12 cellular contexts compared by ENCODE assay signal in the genomic region with DNA sequence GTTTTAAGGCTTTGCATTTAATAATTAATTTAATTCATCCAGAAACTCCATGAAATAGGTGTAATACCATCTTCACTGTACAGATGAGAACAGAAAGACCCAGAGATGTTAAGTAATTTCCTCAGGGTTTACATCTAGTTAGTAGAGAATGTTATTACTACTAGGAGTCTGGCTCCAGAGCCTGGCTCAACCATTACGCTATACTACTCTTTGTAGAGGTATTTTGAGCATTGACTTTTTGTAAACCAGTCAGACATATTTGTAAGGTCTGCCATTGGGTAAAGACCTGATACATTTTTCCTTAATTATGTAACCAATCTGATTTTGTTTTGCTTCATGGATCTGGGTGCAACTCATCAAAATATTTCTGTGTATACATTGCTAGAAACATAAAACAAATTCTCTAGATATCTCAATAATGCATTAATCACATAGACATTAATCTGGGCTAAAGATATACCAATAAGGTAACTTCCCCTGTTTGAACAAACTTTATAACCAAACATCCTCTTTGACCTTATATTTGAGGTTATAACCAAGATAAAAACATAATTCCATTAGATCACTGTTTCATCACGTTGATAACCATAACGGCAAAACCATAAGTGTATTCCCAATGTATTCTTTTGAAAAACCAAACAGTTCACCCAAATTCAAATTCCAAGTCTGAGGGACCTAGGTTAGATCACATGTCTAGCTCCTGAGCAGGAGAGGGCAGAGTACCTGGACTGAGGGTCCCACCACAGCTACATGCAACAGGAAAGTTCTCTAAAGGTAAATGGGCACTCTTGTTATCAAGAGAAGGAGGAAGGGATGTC.
A peak's percentile ranks its signal among the peaks of the same experiment; 100 is the strongest.
DNase-seq lines count a peak whose midpoint lies in the region; ATAC-seq and TF ChIP-seq lines count a peak whose summit lies in the region.
"Had no signal": no experiment of that assay in that cellular context is flagged by ENCODE, and none has a peak within 500 bp of the region (broad histone marks: within the 10 kb centered on the region; RNA-seq: fewer than 3 reads in every experiment).

No MANE protein-coding gene starts in this region.

- POLR2A ChIA-PET in activated CD4-positive, alpha-beta T cell treated with anti-CD3 and anti-CD28 coated beads, Interleukin-2, amount 10 ng/mL, durations not matched to agents 7 days and 5 days (lab: Charles Lee), result no interaction called here

- H3K9ac ChIP-seq in colonic mucosa (ENCODE audit: low read depth in 2 of 2, low read length in 2 of 2), result no peak overlapping the region

- TF ChIP-seq CTCF in colonic mucosa (IDR thresholded peaks at IDR 0.05) (no peak), lower leg skin (IDR thresholded peaks at IDR 0.05) (no peak)

- ATAC-seq in GM21723 (IDR thresholded peaks at IDR 0.05; ENCODE audit: unreplicated experiment), result peak; percentile 28
- ATAC-seq in HG03442 (IDR thresholded peaks at IDR 0.05; ENCODE audit: unreplicated experiment), result peak; percentile 24
- ATAC-seq in stimulated activated naive CD8-positive, alpha-beta T cell treated with anti-CD3 and anti-CD28 coated beads, Interleukin-15, amount 100 ng/mL, for 72 hours, result peak; percentile 46

- no peak overlapping the region for H3K4me3 ChIP-seq in colonic mucosa
- H3K4me3 ChIP-seq in lower leg skin (ENCODE audit: low read depth, poor library complexity, severe bottlenecking), result no peak overlapping the region
- H3K4me3 ChIP-seq: transverse colon had no signal

- peaks cover 13% of the 10 kb centered on the region for H3K36me3 Mint-ChIP-seq in activated CD4-positive, alpha-beta T cell treated with anti-CD3 and anti-CD28 coated beads, Interleukin-2, amount 10 ng/mL, durations not matched to agents 7 days and 5 days (ENCODE audit: low read depth)

- DNase-seq in activated CD4-positive, alpha-beta T cell treated with anti-CD3 and anti-CD28 coated beads, Interleukin-2, amount 10 ng/mL, durations not matched to agents 7 days and 5 days, result no peak
- no peak for DNase-seq in activated CD4-positive, alpha-beta T cell treated with anti-CD3 and anti-CD28 coated beads for 1 hour
- no peak for DNase-seq in stimulated activated naive CD8-positive, alpha-beta T cell treated with anti-CD3 and anti-CD28 coated beads, Interleukin-15, amount 100 ng/mL, for 72 hours
- no peak for DNase-seq in colonic mucosa
- DNase-seq in lower leg skin (ENCODE audit: low spot score in 2 of 2), result no peak
- DNase-seq in stimulated activated CD4-positive, alpha-beta T cell treated with anti-CD3 and anti-CD28 coated beads, Interleukin-15, amount 100 ng/mL, for 24 hours, result no peak
- DNase-seq: DMS79, erythroblast, NCI-H1417, transverse colon had no signal

- peaks cover 41% of the 10 kb centered on the region for H3K4me1 Mint-ChIP-seq in activated CD4-positive, alpha-beta T cell treated with anti-CD3 and anti-CD28 coated beads, Interleukin-2, amount 10 ng/mL, durations not matched to agents 7 days and 5 days
- H3K4me1 Mint-ChIP-seq in stimulated activated naive CD8-positive, alpha-beta T cell treated with anti-CD3 and anti-CD28 coated beads, Interleukin-15, amount 100 ng/mL, for 72 hours, result peaks cover 41% of the 10 kb centered on the region

- H3K4me1 ChIP-seq in colonic mucosa, result no peaks in the 10 kb centered on the region
- H3K4me1 ChIP-seq: transverse colon had no signal

- H3K4me3 Mint-ChIP-seq in activated CD4-positive, alpha-beta T cell treated with anti-CD3 and anti-CD28 coated beads, Interleukin-2, amount 10 ng/mL, durations not matched to agents 7 days and 5 days, result peak overlapping the region; percentile 21
- peak overlapping the region in 1 of 2 donors; percentile 21 for H3K4me3 Mint-ChIP-seq in stimulated activated naive CD8-positive, alpha-beta T cell treated with anti-CD3 and anti-CD28 coated beads, Interleukin-15, amount 100 ng/mL, for 72 hours

- H3K9me3 Mint-ChIP-seq in activated CD4-positive, alpha-beta T cell treated with anti-CD3 and anti-CD28 coated beads, Interleukin-2, amount 10 ng/mL, durations not matched to agents 7 days and 5 days, result peaks cover 9% of the 10 kb centered on the region
- peaks cover 0 to 9% of the 10 kb centered on the region in 2 donors for H3K9me3 Mint-ChIP-seq in stimulated activated naive CD8-positive, alpha-beta T cell treated with anti-CD3 and anti-CD28 coated beads, Interleukin-15, amount 100 ng/mL, for 72 hours

- no peak overlapping the region for H3K27ac Mint-ChIP-seq in activated CD4-positive, alpha-beta T cell treated with anti-CD3 and anti-CD28 coated beads, Interleukin-2, amount 10 ng/mL, durations not matched to agents 7 days and 5 days
- H3K27ac Mint-ChIP-seq in stimulated activated naive CD8-positive, alpha-beta T cell treated with anti-CD3 and anti-CD28 coated beads, Interleukin-15, amount 100 ng/mL, for 72 hours, result peak overlapping the region in 1 of 2 donors; percentile 74

- WGBS in lower leg skin, 2 donors, result 75 to 92% methylated on average over 3 of the region's 3 CpGs

- intact Hi-C loops in colonic mucosa (cut with DNase I), result no loop called here
- intact Hi-C loops in lower leg skin (cut with DNase I; ENCODE audit: low total_unique reads), result no loop called here

- CTCF ChIA-PET in activated CD4-positive, alpha-beta T cell treated with anti-CD3 and anti-CD28 coated beads, Interleukin-2, amount 10 ng/mL, durations not matched to agents 7 days and 5 days (lab: Charles Lee), result no interaction called here

- H3K9me3 ChIP-seq in colonic mucosa, result no peaks in the 10 kb centered on the region
- H3K9me3 ChIP-seq: transverse colon had no signal

- no peaks in the 10 kb centered on the region for H3K27me3 ChIP-seq in colonic mucosa
- H3K27me3 ChIP-seq: transverse colon had no signal

- peaks cover 32% of the 10 kb centered on the region for H3K27me3 Mint-ChIP-seq in activated CD4-positive, alpha-beta T cell treated with anti-CD3 and anti-CD28 coated beads, Interleukin-2, amount 10 ng/mL, durations not matched to agents 7 days and 5 days
- H3K27me3 Mint-ChIP-seq in stimulated activated naive CD8-positive, alpha-beta T cell treated with anti-CD3 and anti-CD28 coated beads, Interleukin-15, amount 100 ng/mL, for 72 hours, result no peaks in the 10 kb centered on the region

- TF ChIP-seq POLR2A in lower leg skin (IDR thresholded peaks at IDR 0.05), result no peak

- H3K27ac ChIP-seq in colonic mucosa, result no peak overlapping the region
- H3K27ac ChIP-seq: transverse colon had no signal

- no peaks in the 10 kb centered on the region for H3K36me3 ChIP-seq in colonic mucosa
- H3K36me3 ChIP-seq: transverse colon had no signal
